In genomic region chr19:4037301-4037949, GRCh38 we compare ENCODE assay signal across 25 cellular contexts.
"Had no signal": no experiment of that assay in that cellular context is flagged by ENCODE, and none has a peak within 500 bp of the region (broad histone marks: within the 10 kb centered on the region; RNA-seq: fewer than 3 reads in every experiment).

No MANE protein-coding gene starts in this region.

- DNase-seq: colonic mucosa; effector CD8-positive, alpha-beta T cell; endodermal cell; erythroblast; esophagus squamous epithelium; foreskin melanocyte; hypothalamus; immature natural killer cell; left ventricle myocardium superior; lower lobe of right lung; spleen; stimulated activated CD4-positive, alpha-beta T cell treated with anti-CD3 and anti-CD28 coated beads, Interleukin-4, amount 100 ng/mL, for 4 hours; stimulated activated naive CD8-positive, alpha-beta T cell treated with anti-CD3 and anti-CD28 coated beads, Interleukin-15, Interleukin-2, amounts not matched to agents 100 U/mL and 50 U/mL, for 24 hours; substantia nigra; transverse colon had no signal

- H3K9me3 Mint-ChIP-seq: dendritic cell treated with granulocyte-macrophage colony-stimulating factor and Interleukin-4, amounts not matched to agents 40 ng/mL and 50 ng/mL, for 4 days; immature natural killer cell; natural killer cell treated with Interleukin-12 subunit alpha and Interleukin-12 subunit beta and Interleukin-15 and Interleukin-18, amount 100 ng/mL, for 72 hours; neural crest cell; stimulated activated memory B cell treated with anti-CD40 and anti-IgM and Interleukin-4, amounts not matched to agents 10 μg/mL and 1 μg/mL and 100 μg/mL, for 72 hours had no signal

- H3K4me1 ChIP-seq: colonic mucosa, prostate gland, transverse colon had no signal

- H3K4me3 Mint-ChIP-seq: dendritic cell treated with granulocyte-macrophage colony-stimulating factor and Interleukin-4, amounts not matched to agents 40 ng/mL and 50 ng/mL, for 4 days; endodermal cell; immature natural killer cell; natural killer cell treated with Interleukin-12 subunit alpha and Interleukin-12 subunit beta and Interleukin-15 and Interleukin-18, amount 100 ng/mL, for 72 hours; neural crest cell; stimulated activated memory B cell treated with anti-CD40 and anti-IgM and Interleukin-4, amounts not matched to agents 10 μg/mL and 1 μg/mL and 100 μg/mL, for 72 hours had no signal

- H3K27me3 Mint-ChIP-seq: dendritic cell treated with granulocyte-macrophage colony-stimulating factor and Interleukin-4, amounts not matched to agents 40 ng/mL and 50 ng/mL, for 4 days; natural killer cell treated with Interleukin-12 subunit alpha and Interleukin-12 subunit beta and Interleukin-15 and Interleukin-18, amount 100 ng/mL, for 72 hours; stimulated activated memory B cell treated with anti-CD40 and anti-IgM and Interleukin-4, amounts not matched to agents 10 μg/mL and 1 μg/mL and 100 μg/mL, for 72 hours had no signal

- ATAC-seq: left ventricle myocardium superior; natural killer cell treated with Interleukin-12 subunit alpha and Interleukin-12 subunit beta and Interleukin-15 and Interleukin-18, amount 100 ng/mL, for 72 hours; sciatic nerve; stimulated activated naive CD8-positive, alpha-beta T cell treated with anti-CD3 and anti-CD28 coated beads, Interleukin-15, Interleukin-2, amounts not matched to agents 100 U/mL and 50 U/mL, for 24 hours had no signal

- H3K27me3 ChIP-seq: colonic mucosa, esophagus squamous epithelium, right atrium auricular region, spleen, transverse colon, vagina had no signal

- H3K9ac ChIP-seq: parathyroid adenoma had no signal

- H3K27ac Mint-ChIP-seq: dendritic cell treated with granulocyte-macrophage colony-stimulating factor and Interleukin-4, amounts not matched to agents 40 ng/mL and 50 ng/mL, for 4 days; endodermal cell; immature natural killer cell; natural killer cell treated with Interleukin-12 subunit alpha and Interleukin-12 subunit beta and Interleukin-15 and Interleukin-18, amount 100 ng/mL, for 72 hours; stimulated activated memory B cell treated with anti-CD40 and anti-IgM and Interleukin-4, amounts not matched to agents 10 μg/mL and 1 μg/mL and 100 μg/mL, for 72 hours had no signal

- H3K36me3 ChIP-seq: colonic mucosa, prostate gland had no signal

- H3K4me1 Mint-ChIP-seq: endodermal cell; neural crest cell; stimulated activated memory B cell treated with anti-CD40 and anti-IgM and Interleukin-4, amounts not matched to agents 10 μg/mL and 1 μg/mL and 100 μg/mL, for 72 hours had no signal

- H3K4me3 ChIP-seq: colonic mucosa, esophagus squamous epithelium, lower lobe of right lung, prostate gland, right atrium auricular region, spleen, thoracic aorta, transverse colon, vagina had no signal

- H3K9me3 ChIP-seq: colonic mucosa, esophagus squamous epithelium, lower lobe of right lung, prostate gland, right atrium auricular region, spleen, thoracic aorta, transverse colon, vagina had no signal

- H2AFZ ChIP-seq: parathyroid adenoma had no signal

- H3K27ac ChIP-seq: colonic mucosa, esophagus squamous epithelium, lower lobe of right lung, parathyroid adenoma, prostate gland, right atrium auricular region, thoracic aorta, transverse colon, vagina had no signal

- H3K36me3 Mint-ChIP-seq: immature natural killer cell; natural killer cell treated with Interleukin-12 subunit alpha and Interleukin-12 subunit beta and Interleukin-15 and Interleukin-18, amount 100 ng/mL, for 72 hours had no signal
